In the genomic region with DNA sequence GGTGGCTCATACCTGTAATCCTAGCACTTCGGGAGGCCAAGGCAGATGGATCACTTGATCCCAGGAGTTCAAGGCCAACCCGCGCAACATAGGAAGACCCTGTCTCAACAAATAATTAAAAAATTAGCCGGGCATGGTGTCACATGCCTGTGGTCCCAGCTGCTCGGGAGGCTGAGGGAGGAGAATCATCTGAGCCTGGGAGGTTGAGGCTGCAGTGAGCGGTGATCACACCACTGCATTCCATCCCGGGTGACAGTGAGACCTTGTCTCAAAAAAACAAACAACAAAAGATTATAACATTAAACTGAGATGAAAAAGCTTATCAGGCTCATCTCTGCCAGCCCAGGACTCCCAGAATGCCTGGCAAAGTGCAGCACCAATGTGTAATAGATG, we compare ENCODE assay signal across 1 cellular context.
TF ChIP-seq lines count a peak whose summit lies in the region.

No MANE protein-coding gene starts in this region.

TF ChIP-seq in IMR-90, 13 proteins besides CTCF, POLR2A, EP300 and RAD21 (continued from another document):
- TF ChIP-seq USF2 (IDR thresholded peaks at IDR 0.05; ENCODE audit: low read depth, low read length) (no peak), CHD1 (IDR thresholded peaks at IDR 0.05; ENCODE audit: low read depth, low read length) (no peak), BHLHE40 (IDR thresholded peaks at IDR 0.05; ENCODE audit: low read depth, low read length) (no peak), RCOR1 (IDR thresholded peaks at IDR 0.05; ENCODE audit: insufficient replicate concordance, low read length) (no peak), CEBPB (IDR thresholded peaks at IDR 0.05; ENCODE audit: low read depth, low read length) (no peak), FOS (IDR thresholded peaks at IDR 0.05; ENCODE audit: low read depth, low read length) (no peak), MAFK (IDR thresholded peaks at IDR 0.05; ENCODE audit: low read depth, low read length) (no peak), NFE2L2 (IDR thresholded peaks at IDR 0.05; ENCODE audit: low read depth, low read length) (no peak), MXI1 (IDR thresholded peaks at IDR 0.05; ENCODE audit: borderline replicate concordance, low read depth, low read length) (no peak)
